In genomic region chr1:8392522-8392921, GRCh38 we compare ENCODE assay signal across 23 cellular contexts.
DNase-seq lines count a peak whose midpoint lies in the region; ATAC-seq, FAIRE-seq and TF ChIP-seq lines count a peak whose summit lies in the region.
"Had no signal": no experiment of that assay in that cellular context is flagged by ENCODE, and none has a peak within 500 bp of the region (broad histone marks: within the 10 kb centered on the region; RNA-seq: fewer than 3 reads in every experiment).

No MANE protein-coding gene starts in this region.

- H3K4me3 Mint-ChIP-seq in GM23338: no peak overlapping the region
- H3K4me3 Mint-ChIP-seq in nephron progenitor cell: no peak overlapping the region

- H3K4me1 Mint-ChIP-seq in GM23338: peaks cover 46% of the 10 kb centered on the region
- H3K4me1 Mint-ChIP-seq in nephron progenitor cell: peaks cover 74% of the 10 kb centered on the region

- H3F3A ChIP-seq in GM23338 (replicated peaks; ENCODE audit: low read depth): no peaks in the 10 kb centered on the region

- H3K9me3 ChIP-seq in adipocyte (ENCODE audit: control insufficient read depth, low read length): no peaks in the 10 kb centered on the region
- H3K9me3 ChIP-seq: BLaER1, ovary, SJCRH30, upper lobe of left lung had no signal

- H3K4me1 ChIP-seq in GM23338 (ENCODE audit: insufficient read depth) (peaks cover 29% of the 10 kb centered on the region), adipocyte (ENCODE audit: control insufficient read depth, insufficient read depth, low read length) (peaks cover 58% of the 10 kb centered on the region)

- DNase-seq in NCI-H510A treated with DMSO at 0.1 percent for 48 hours (lab: John Stamatoyannopoulos, UW) (peak; percentile 48), NCI-H510A (lab: John Stamatoyannopoulos, UW) (no peak), GM23338 (ENCODE audit: low spot score) (no peak), adipocyte (ENCODE audit: low read depth) (no peak), nephron progenitor cell (no peak), A172 (ENCODE audit: low spot score) (no peak), frontal cortex (ENCODE audit: low spot score in 2 of 2) (no peak)
- DNase-seq: 8988T; hypothalamus; islet precursor cell; NCI-H1417; NCI-H748 treated with DMSO at 0.1 percent for 48 hours; PC-3; SJCRH30; stimulated activated CD4-positive, alpha-beta T cell treated with anti-CD3 and anti-CD28 coated beads, Interleukin-1b, Interleukin-23, amount 100 ng/mL, for 48 hours; stimulated activated naive CD4-positive, alpha-beta T cell; upper lobe of left lung had no signal

- no peak overlapping the region for H3K4me2 ChIP-seq in GM23338
- H3K4me2 ChIP-seq: BLaER1 had no signal

- no peak overlapping the region for H3K27ac ChIP-seq in GM23338 (ENCODE audit: low read depth)
- H3K27ac ChIP-seq: BLaER1, ovary, SJCRH30 had no signal

- H2AFZ ChIP-seq in GM23338: no peak overlapping the region

- TF ChIP-seq CTCF in GM23338 (conservative IDR thresholded peaks at IDR 0.05; ENCODE audit: low read depth in 2 of 2): no peak
- TF ChIP-seq CTCF in nephron progenitor cell (IDR thresholded peaks at IDR 0.05): no peak

- H3K36me3 ChIP-seq in GM23338 (ENCODE audit: insufficient read depth): no peaks in the 10 kb centered on the region
- peaks cover 65% of the 10 kb centered on the region for H3K36me3 ChIP-seq in adipocyte (ENCODE audit: control insufficient read depth, insufficient read depth, low read length, severe bottlenecking)
- H3K36me3 ChIP-seq: ovary had no signal

- peak overlapping the region; percentile 18 for H3K9ac ChIP-seq in adipocyte (ENCODE audit: low read length)
- H3K9ac ChIP-seq: BLaER1 had no signal

- H3K27ac Mint-ChIP-seq in GM23338: peak overlapping the region; percentile 14; the same call in 1 of the 2 replicates
- peak overlapping the region; percentile 43 for H3K27ac Mint-ChIP-seq in nephron progenitor cell

- H3K27me3 ChIP-seq in GM23338 (ENCODE audit: insufficient read depth): no peaks in the 10 kb centered on the region
- no peaks in the 10 kb centered on the region for H3K27me3 ChIP-seq in adipocyte (replicated peaks; ENCODE audit: control insufficient read depth, insufficient read depth, low read length)
- H3K27me3 ChIP-seq: BLaER1, ovary, SJCRH30, upper lobe of left lung had no signal

- peaks cover 15% of the 10 kb centered on the region for H3K36me3 Mint-ChIP-seq in GM23338 (ENCODE audit: low read depth)
- peaks cover 78% of the 10 kb centered on the region for H3K36me3 Mint-ChIP-seq in nephron progenitor cell (ENCODE audit: low read depth)

- H3K9me2 ChIP-seq in GM23338 (ENCODE audit: insufficient read depth): no peaks in the 10 kb centered on the region

- no peak for ATAC-seq in GM23338
- ATAC-seq in GM18517 (IDR thresholded peaks at IDR 0.05; ENCODE audit: unreplicated experiment): no peak
- ATAC-seq: PC-3 had no signal

- H3K4me3 ChIP-seq in GM23338: no peak overlapping the region
- no peak overlapping the region for H3K4me3 ChIP-seq in adipocyte (ENCODE audit: low read length)
- H3K4me3 ChIP-seq: BLaER1, ovary, SJCRH30, upper lobe of left lung had no signal

- H4K20me1 ChIP-seq in GM23338 (replicated peaks; ENCODE audit: insufficient read depth): peaks cover 20% of the 10 kb centered on the region

- FAIRE-seq in frontal cortex (lab: Jason Lieb, UNC): no peak
- FAIRE-seq: colon, D721Med, H1 had no signal

- H3K27me3 Mint-ChIP-seq in GM23338 (ENCODE audit: insufficient read depth, low read depth, poor library complexity) (peaks cover 2% of the 10 kb centered on the region), nephron progenitor cell (ENCODE audit: low read depth, poor library complexity) (no peaks in the 10 kb centered on the region)

- H3K79me2 ChIP-seq in GM23338 (replicated peaks; ENCODE audit: insufficient read depth): peaks cover 96% of the 10 kb centered on the region

- H3K9me3 Mint-ChIP-seq in GM23338 (no peaks in the 10 kb centered on the region), nephron progenitor cell (peaks cover 6% of the 10 kb centered on the region)

TF ChIP-seq in GM23338, 12 proteins besides CTCF, POLR2A, EP300 and RAD21 (continues in another document):
- TF ChIP-seq ETS1 (IDR thresholded peaks at IDR 0.05) (no peak), ZNF462 (CRISPR knock-in tag; IDR thresholded peaks at IDR 0.05) (no peak), JUNB (IDR thresholded peaks at IDR 0.05; ENCODE audit: unreplicated experiment) (no peak), NANOG (IDR thresholded peaks at IDR 0.05; ENCODE audit: borderline replicate concordance) (no peak), CREB1 (CRISPR knock-in tag; IDR thresholded peaks at IDR 0.05; ENCODE audit: low read depth) (no peak), POLR2AphosphoS5 (IDR thresholded peaks at IDR 0.05; ENCODE audit: low read depth) (no peak)
